ENCODE assay signal across 27 cellular contexts in the genomic region with DNA sequence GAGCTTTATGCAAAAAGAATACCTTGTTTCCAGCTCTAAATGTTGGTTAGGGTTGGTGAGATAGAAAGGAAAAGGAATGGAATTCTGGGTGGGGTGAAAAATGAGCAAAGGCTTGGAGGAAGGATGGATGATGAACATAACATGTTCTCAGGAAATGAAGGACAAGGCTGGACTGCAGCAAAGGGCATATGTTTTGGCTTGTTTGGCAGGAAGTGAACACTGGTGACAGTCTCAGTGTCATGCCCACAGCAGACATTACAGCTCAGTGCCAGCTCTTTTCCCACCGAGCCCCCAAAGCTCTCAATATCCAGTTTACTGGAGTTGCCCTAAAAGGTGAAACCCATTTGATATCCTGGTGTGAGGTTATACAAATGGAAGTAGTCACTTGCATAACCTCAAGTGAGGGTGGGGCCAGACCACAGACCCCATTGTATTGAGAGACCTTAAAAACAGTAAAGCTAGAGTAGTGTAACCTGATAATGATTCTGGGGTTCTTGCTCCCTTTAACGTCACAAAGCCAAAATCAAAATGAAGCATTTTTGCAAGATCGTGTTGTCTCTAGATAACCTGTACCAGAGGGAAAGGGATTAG.
A peak's percentile ranks its signal among the peaks of the same experiment; 100 is the strongest.
DNase-seq lines count a peak whose midpoint lies in the region; ATAC-seq and TF ChIP-seq lines count a peak whose summit lies in the region.
"Had no signal": no experiment of that assay in that cellular context is flagged by ENCODE, and none has a peak within 500 bp of the region (broad histone marks: within the 10 kb centered on the region; RNA-seq: fewer than 3 reads in every experiment).

No MANE protein-coding gene starts in this region.

- H3K36me3 ChIP-seq in NT2/D1 (ENCODE audit: insufficient read depth, insufficient read length, low read length) (no peaks in the 10 kb centered on the region), prostate gland (no peaks in the 10 kb centered on the region)
- H3K36me3 ChIP-seq: BLaER1, ovary, SJCRH30 had no signal

- no peaks in the 10 kb centered on the region for H3K9me3 ChIP-seq in NT2/D1 (ENCODE audit: insufficient read depth, low read length)
- no peaks in the 10 kb centered on the region for H3K9me3 ChIP-seq in prostate gland
- H3K9me3 ChIP-seq: BLaER1, ovary, SJCRH30, spleen had no signal

- H3K9ac ChIP-seq in NT2/D1 (ENCODE audit: insufficient read length, low read depth), result no peak overlapping the region
- H3K9ac ChIP-seq: BLaER1 had no signal

- TF ChIP-seq POLR2A in prostate gland (IDR thresholded peaks at IDR 0.05), result no peak

- H3K4me3 ChIP-seq in NT2/D1 (ENCODE audit: insufficient read length, low read depth), result no peak overlapping the region
- no peak overlapping the region for H3K4me3 ChIP-seq in prostate gland
- H3K4me3 ChIP-seq: BLaER1, ovary, PC-9, SJCRH30, spleen had no signal

- DNase-seq in NCI-H82 (lab: John Stamatoyannopoulos, UW) (peak; percentile 35), NCI-H82 treated with DMSO at 0.1 percent for 48 hours (lab: John Stamatoyannopoulos, UW; ENCODE audit: unreplicated experiment) (no peak), NT2/D1 (ENCODE audit: low read depth, low spot score) (peak; percentile 44), left ventricle myocardium superior (no peak), prostate gland (ENCODE audit: low spot score) (no peak), left lobe of liver (ENCODE audit: low spot score) (no peak), SW480 (ENCODE audit: low spot score) (no peak)
- DNase-seq: activated naive CD4-positive, alpha-beta T cell; activated T-cell treated with anti-CD3 and anti-CD28 coated beads, Interleukin-2, amount 50 U/mL, for 1 hour; amniotic stem cell; cortex of kidney; HCEC 1CT; Kasumi-1; midbrain; natural killer cell; NCI-H1694; NCI-H2227 treated with DMSO at 0.1 percent for 48 hours; ovary; PC-9; SJCRH30; spleen; stimulated activated CD4-positive, alpha-beta T cell treated with anti-CD3 and anti-CD28 coated beads, Interleukin-2, amount 100 ng/mL, for 48 hours; stimulated activated naive B cell treated with anti-CD40 and anti-IgM and Interleukin-4, amounts not matched to agents 10 μg/mL and 1 μg/mL and 100 μg/mL, for 72 hours had no signal

- ATAC-seq in left ventricle myocardium superior, result peak; percentile 45
- ATAC-seq in left lobe of liver, result no peak
- ATAC-seq in GM18873 (IDR thresholded peaks at IDR 0.05; ENCODE audit: low FRiP score, unreplicated experiment), result no peak
- ATAC-seq: HepG2; stimulated activated naive B cell treated with anti-CD40 and anti-IgM and Interleukin-4, amounts not matched to agents 10 μg/mL and 1 μg/mL and 100 μg/mL, for 72 hours had no signal

- H3K27me3 ChIP-seq in NT2/D1 (ENCODE audit: insufficient read depth, insufficient read length) (no peaks in the 10 kb centered on the region), prostate gland (replicated peaks; ENCODE audit: insufficient read depth) (no peaks in the 10 kb centered on the region)
- H3K27me3 ChIP-seq: BLaER1, ovary, SJCRH30, spleen had no signal

- H3K27ac ChIP-seq in prostate gland, result peak overlapping the region; percentile 12 to 22
- H3K27ac ChIP-seq: BLaER1, HL-60, ovary, PC-9, SJCRH30 had no signal

- 47% methylated on average over 3 of the region's 3 CpGs for WGBS in prostate gland

- peaks cover 5% of the 10 kb centered on the region for H3K4me1 ChIP-seq in NT2/D1 (ENCODE audit: insufficient read depth, insufficient read length)
- peaks cover 4% of the 10 kb centered on the region for H3K4me1 ChIP-seq in prostate gland (replicated peaks)
- H3K4me1 ChIP-seq: BLaER1, SJCRH30 had no signal

- intact Hi-C loops in left ventricle myocardium superior (cut with micrococcal nuclease), result no loop called here
- intact Hi-C loops in prostate gland (cut with DNase I), result no loop called here

- TF ChIP-seq CTCF in prostate gland (IDR thresholded peaks at IDR 0.05), result no peak

Comparison
In these comparisons a context has a peak if more than half of its experiments do, and no peak if none do; other contexts are left out.
1. DNase-seq: peak in NCI-H82 (single experiment) and NT2/D1 (single experiment); none in NCI-H82 treated with DMSO at 0.1 percent for 48 hours (single experiment), left ventricle myocardium superior (single experiment), prostate gland (single experiment), left lobe of liver (single experiment) and SW480 (single experiment).